ENCODE assay signal across 33 cellular contexts in the genomic region with DNA sequence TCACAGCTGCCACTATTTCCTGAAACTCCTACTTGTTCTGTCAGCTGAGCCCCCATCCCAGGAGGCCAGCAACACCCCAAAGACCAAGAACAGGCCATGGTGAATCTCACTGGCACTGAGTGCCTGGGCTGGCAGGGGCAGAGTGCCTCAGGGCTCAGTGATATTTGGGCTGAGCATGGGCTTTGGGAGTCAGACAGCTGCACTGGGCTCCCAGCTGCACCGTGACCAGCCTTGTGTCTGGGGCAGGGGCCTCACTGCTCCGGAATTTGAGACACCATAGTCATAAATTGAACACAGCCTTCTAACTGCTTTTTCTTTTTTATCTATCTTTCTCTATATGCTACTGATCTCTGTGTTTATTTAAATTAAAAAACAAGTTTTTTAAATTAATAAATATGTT.
"Had no signal": no experiment of that assay in that cellular context is flagged by ENCODE, and none has a peak within 500 bp of the region (broad histone marks: within the 10 kb centered on the region; RNA-seq: fewer than 3 reads in every experiment).

No MANE protein-coding gene starts in this region.

- H3K36me3 ChIP-seq: adrenal gland, ascending aorta, brain microvascular endothelial cell, breast epithelium, cardiac muscle cell had no signal

- H3K4me1 ChIP-seq: adrenal gland, ascending aorta, body of pancreas, breast epithelium had no signal

- H3K4me3 ChIP-seq: adrenal gland, ascending aorta, body of pancreas, breast epithelium, cardiac muscle cell had no signal

- ATAC-seq: activated naive CD4-positive, alpha-beta T cell treated with anti-CD3 and anti-CD28 coated beads, Interleukin-2, amount 50 U/mL, for 72 hours; activated naive CD8-positive, alpha-beta T cell treated with anti-CD3 and anti-CD28 coated beads, Interleukin-2, amount 50 U/mL, for 24 hours; activated T-cell treated with anti-CD3 and anti-CD28 coated beads, Interleukin-2, amount 50 U/mL, for 4 hours; activated T-cell treated with anti-CD3 and anti-CD28 coated beads, Interleukin-2, amount 50 U/mL, for 72 hours; activated T-helper 17 cell treated with anti-CD3 and anti-CD28 coated beads, Interleukin-2, amount 50 U/mL, for 72 hours; body of pancreas had no signal

- H3K27ac ChIP-seq: adrenal gland, ascending aorta, body of pancreas, brain microvascular endothelial cell, breast epithelium, cardiac muscle cell had no signal

- DNase-seq: activated effector memory CD4-positive, alpha-beta T cell treated with anti-CD3 and anti-CD28 coated beads, Interleukin-2, amount 50 U/mL, for 16 hours; activated effector memory CD4-positive, alpha-beta T cell treated with Interleukin-2 at 50 U/mL for 16 hours; activated gamma-delta T cell; activated gamma-delta T cell treated with Interleukin-2 at 50 U/mL for 16 hours; activated naive CD4-positive, alpha-beta T cell; activated naive CD4-positive, alpha-beta T cell treated with anti-CD3 and anti-CD28 coated beads for 36 hours; activated naive CD4-positive, alpha-beta T cell treated with anti-CD3 and anti-CD28 coated beads, Interleukin-2, amount 10 ng/mL, durations not matched to agents 7 days and 5 days; activated naive CD4-positive, alpha-beta T cell treated with anti-CD3 and anti-CD28 coated beads, Interleukin-2, amount 50 U/mL, for 16 hours; activated naive CD4-positive, alpha-beta T cell treated with Interleukin-2 at 50 U/mL for 16 hours; activated naive CD8-positive, alpha-beta T cell treated with anti-CD3 and anti-CD28 coated beads for 36 hours; activated naive CD8-positive, alpha-beta T cell treated with anti-CD3 and anti-CD28 coated beads, Interleukin-2, amount 10 ng/mL, durations not matched to agents 7 days and 5 days; activated naive CD8-positive, alpha-beta T cell treated with anti-CD3 and anti-CD28 coated beads, Interleukin-2, amount 50 U/mL, for 24 hours; activated T-cell treated with anti-CD3 and anti-CD28 coated beads for 4 hours; activated T-cell treated with anti-CD3 and anti-CD28 coated beads, Interleukin-2, amount 50 U/mL, for 1 hour; activated T-cell treated with anti-CD3 and anti-CD28 coated beads, Interleukin-2, amount 50 U/mL, for 24 hours; activated T-cell treated with anti-CD3 and anti-CD28 coated beads, Interleukin-2, amount 50 U/mL, for 4 hours; activated T-cell treated with anti-CD3 and anti-CD28 coated beads, Interleukin-2, amount 50 U/mL, for 48 hours; activated T-cell treated with anti-CD3 and anti-CD28 coated beads, Interleukin-2, amount 50 U/mL, for 72 hours; adrenal gland; amniotic stem cell; amygdala; anterior cingulate cortex; aorta; body of pancreas; brain microvascular endothelial cell; caudate nucleus; central memory CD4-positive, alpha-beta T cell; cerebellar nuclear complex had no signal

- H3K27me3 ChIP-seq: adrenal gland, ascending aorta, body of pancreas, brain microvascular endothelial cell, breast epithelium, cardiac muscle cell had no signal

- H3K9me3 ChIP-seq: adrenal gland, ascending aorta, body of pancreas had no signal
